ENCODE assay signal across 1 cellular context in genomic region chr12:12870454-12870853, GRCh38.
TF ChIP-seq lines count a peak whose summit lies in the region.

No MANE protein-coding gene starts in this region.

TF ChIP-seq in A549, 52 proteins besides CTCF, POLR2A, EP300 and RAD21 (continued from another document):
- peak; percentile 44; the same call in 1 of the 3 replicates for TF ChIP-seq SMC3 (IDR thresholded peaks at IDR 0.05)
- no peak for TF ChIP-seq HDAC2 (IDR thresholded peaks at IDR 0.05)
- peak; percentile 15 to 87; a peak in 1 of 4 replicates for TF ChIP-seq CEBPB (IDR thresholded peaks at IDR 0.05)
- TF ChIP-seq BCL3 (IDR thresholded peaks at IDR 0.05), result peak; percentile 78; the same call in 1 of the 3 replicates
- peak; percentile 79; the same call in 1 of the 2 replicates for TF ChIP-seq FOXS1 (CRISPR knock-in tag; IDR thresholded peaks at IDR 0.05)
- TF ChIP-seq ESRRA (IDR thresholded peaks at IDR 0.05; ENCODE audit: borderline replicate concordance, low read length), result no peak
- TF ChIP-seq GATA3 (IDR thresholded peaks at IDR 0.05; ENCODE audit: borderline replicate concordance), result peak; percentile 99
- peak; percentile 64; the same call in 1 of the 2 replicates for TF ChIP-seq HOXB13 (CRISPR knock-in tag; IDR thresholded peaks at IDR 0.05; ENCODE audit: low read depth)
- peak; percentile 91 for TF ChIP-seq RARB (CRISPR knock-in tag; IDR thresholded peaks at IDR 0.05)
- TF ChIP-seq HMGXB4 (CRISPR knock-in tag; IDR thresholded peaks at IDR 0.05; ENCODE audit: borderline replicate concordance), result no peak
